ENCODE assay signal across 8 cellular contexts in the genomic region with DNA sequence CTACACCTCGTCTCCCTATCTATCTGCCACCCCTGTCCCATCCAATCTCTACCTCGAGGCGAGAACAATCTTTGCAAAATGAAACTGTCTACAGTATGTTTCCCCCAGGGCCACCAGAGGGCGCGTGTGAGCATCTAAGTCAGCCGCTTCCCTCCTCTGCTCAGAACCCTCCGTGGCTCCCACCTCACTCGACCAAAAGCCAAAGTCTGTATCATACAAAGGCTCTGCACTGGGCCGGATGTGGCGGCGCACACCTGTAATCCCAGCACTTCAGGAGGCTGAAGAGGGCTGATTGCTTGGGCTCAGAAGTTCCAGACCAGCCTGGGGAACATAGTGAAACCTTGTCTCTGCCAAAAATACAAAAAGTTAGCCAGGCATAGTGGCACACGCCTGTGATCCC. TPM values are rescaled to one million over a fixed set of nuclear protein-coding genes. Genes with fewer than 3 reads are reported as not detected.
A peak's percentile ranks its signal among the peaks of the same experiment; 100 is the strongest.
DNase-seq lines count a peak whose midpoint lies in the region; ATAC-seq and TF ChIP-seq lines count a peak whose summit lies in the region.
"Not testable (repeated sequence)": the region's sequence is repeated elsewhere in the genome, so short reads cannot be mapped to it uniquely, and the experiment has no call there.

No MANE protein-coding gene starts in this region.

- not testable (repeated sequence) for H3K9me3 Mint-ChIP-seq in activated naive CD8-positive, alpha-beta T cell (ENCODE audit: low read depth); naive B cell

- not testable (repeated sequence) for H3K27ac Mint-ChIP-seq in activated naive CD8-positive, alpha-beta T cell
- H3K27ac Mint-ChIP-seq in naive B cell: peak overlapping the region in 4 of 6 donors; percentile 0 to 57 (median 36)

- peak overlapping the region; percentile 4 for H3K4me3 Mint-ChIP-seq in activated naive CD8-positive, alpha-beta T cell
- H3K4me3 Mint-ChIP-seq in naive B cell: peak overlapping the region in 2 of 8 donors; percentile 8 to 43

- not testable (repeated sequence) for H3K36me3 Mint-ChIP-seq in activated naive CD8-positive, alpha-beta T cell; naive B cell

- not testable (repeated sequence) for H3K27me3 Mint-ChIP-seq in activated naive CD8-positive, alpha-beta T cell; naive B cell

- not testable (repeated sequence) for H3K27me3 ChIP-seq in H7 (ENCODE audit: control insufficient read depth, insufficient read depth, low read length)

- TF ChIP-seq CTCF in WI38 (IDR thresholded peaks at IDR 0.05; ENCODE audit: low read depth, low read length): peak; percentile 44
- peak; percentile 61 for TF ChIP-seq CTCF in fibroblast of the aortic adventitia (IDR thresholded peaks at IDR 0.05; ENCODE audit: insufficient read depth, low read length)

- not testable (repeated sequence) for H3K4me3 ChIP-seq in H7 (ENCODE audit: insufficient read depth, low read depth, low read length); WI38 (ENCODE audit: low read depth, low read length); fibroblast of the aortic adventitia (ENCODE audit: low read depth, low read length)

- peak; percentile 72 to 76 for ATAC-seq in naive B cell (ENCODE audit: low read depth in 2 of 2)

- not testable (repeated sequence) for H3K36me3 ChIP-seq in H7 (replicated peaks; ENCODE audit: control insufficient read depth, insufficient read depth, low read length)

- peak; percentile 66 for DNase-seq in AG20443 (ENCODE audit: low spot score)
- peak; percentile 80 for DNase-seq in H7
- peak; percentile 54 for DNase-seq in NCI-H748 (lab: John Stamatoyannopoulos, UW; ENCODE audit: unreplicated experiment)
- peak; percentile 54 for DNase-seq in fibroblast of the aortic adventitia (ENCODE audit: low read depth)
- peak; percentile 65 for DNase-seq in naive B cell
- peak; percentile 37 for DNase-seq in stimulated activated CD8-positive, alpha-beta memory T cell treated with anti-CD3 and anti-CD28 coated beads, Interleukin-12 subunit alpha, Interleukin-12 subunit beta, amount 100 ng/mL, for 24 hours (ENCODE audit: extremely low read depth)

- peaks cover 23% of the 10 kb centered on the region for H3K4me1 Mint-ChIP-seq in activated naive CD8-positive, alpha-beta T cell (ENCODE audit: low read depth)
- H3K4me1 Mint-ChIP-seq in naive B cell: peaks cover 7 to 17% (median 11%) of the 10 kb centered on the region in 3 donors

RNA-seq across cellular contexts. Expression of gene ADGRL1, which starts 9.9 kb away (rescaled TPM):
- total RNA-seq in H7 (2014; rRNA removed; shearing (Covaris generic)): 60.7 and 74.4 TPM in 2 replicates
- 6.0 and 14.3 TPM in 2 replicates for total RNA-seq in fibroblast of the aortic adventitia (ENCODE audit: low replicate concordance)
- not detected for polyA plus RNA-seq in naive B cell (ENCODE audit: low read depth in 6 of 6)

RNA-seq across cellular contexts. Expression of gene ASF1B, which starts 59.7 kb away (rescaled TPM):
- total RNA-seq in H7 (2014; rRNA removed; shearing (Covaris generic)): 70.8 and 76.2 TPM in 2 replicates
- total RNA-seq in fibroblast of the aortic adventitia (ENCODE audit: low replicate concordance): 1.7 and 32.3 TPM in 2 replicates
- polyA plus RNA-seq in naive B cell (ENCODE audit: low read depth in 6 of 6): 1 to 10 TPM; 1.8 to 4.1 (median 2.5) TPM
